ENCODE assay signal across 21 cellular contexts in genomic region chr18:49456794-49457193, GRCh38. TPM values are rescaled to one million over a fixed set of nuclear protein-coding genes. Genes with fewer than 3 reads are reported as not detected.
DNase-seq lines count a peak whose midpoint lies in the region; ATAC-seq and TF ChIP-seq lines count a peak whose summit lies in the region.
"Had no signal": no experiment of that assay in that cellular context is flagged by ENCODE, and none has a peak within 500 bp of the region (broad histone marks: within the 10 kb centered on the region; RNA-seq: fewer than 3 reads in every experiment).

No MANE protein-coding gene starts in this region.

- no CpG with 5 or more reads among the region's 1 CpG for WGBS in mesendoderm (ENCODE audit: extremely low coverage, insufficient coverage, low lambda C conversion rate)

- H3K4me1 Mint-ChIP-seq in brain, result peaks cover 49% of the 10 kb centered on the region

- no peak overlapping the region for H3K4me2 ChIP-seq in mesendoderm (ENCODE audit: low read length)

- H3K4me1 ChIP-seq in mesendoderm (ENCODE audit: control insufficient read depth, low read depth, low read length), result peaks cover 4% of the 10 kb centered on the region

- no peaks in the 10 kb centered on the region for H3K36me3 ChIP-seq in mesendoderm (ENCODE audit: control insufficient read depth, insufficient read depth, low read length)
- H3K36me3 ChIP-seq: ovary, thyroid gland had no signal

- no peak overlapping the region for H2AK5ac ChIP-seq in mesendoderm (ENCODE audit: low read length)

- H3K27me3 ChIP-seq in mesendoderm (ENCODE audit: insufficient read depth, low read length, poor library complexity), result no peaks in the 10 kb centered on the region
- H3K27me3 ChIP-seq: ovary, thyroid gland had no signal

- no peak overlapping the region for H2BK15ac ChIP-seq in mesendoderm (replicated peaks; ENCODE audit: low read depth)

- DNase-seq in EH (ENCODE audit: low read depth) (peak; percentile 28), NCI-H226 (peak; percentile 33), mesendoderm (peak; percentile 14), DMS114 treated with DMSO at 0.1 percent for 48 hours (lab: John Stamatoyannopoulos, UW; ENCODE audit: unreplicated experiment) (no peak), NCI-H1930 (lab: John Stamatoyannopoulos, UW) (no peak)
- DNase-seq: activated CD4-positive, alpha-beta T cell treated with anti-CD3 and anti-CD28 coated beads for 4 hours; activated CD8-positive, alpha-beta memory T cell treated with anti-CD3 and anti-CD28 coated beads, Interleukin-2, amount 50 U/mL, for 4 hours; activated gamma-delta T cell treated with Interleukin-2 at 50 U/mL for 16 hours; cerebellar nuclear complex; COR-L47; H7; hippocampal formation; Karpas-422; NCI-H345; ovary; right cardiac atrium; stimulated activated naive CD4-positive, alpha-beta T cell; thyroid gland had no signal

- peaks cover 10% of the 10 kb centered on the region for H3K79me1 ChIP-seq in mesendoderm (ENCODE audit: low read length)

- H3K56ac ChIP-seq in mesendoderm (ENCODE audit: low read length), result no peak overlapping the region

- H3K9me3 Mint-ChIP-seq in brain, result peaks cover 11 to 25% (median 23%) of the 10 kb centered on the region in 5 experiments

- H3K27ac ChIP-seq in mesendoderm (ENCODE audit: low read depth, low read length), result no peak overlapping the region
- H3K27ac ChIP-seq: ovary had no signal

- ATAC-seq in GM21723 (IDR thresholded peaks at IDR 0.05; ENCODE audit: unreplicated experiment), result no peak
- ATAC-seq: right cardiac atrium had no signal

- H4K5ac ChIP-seq in mesendoderm (ENCODE audit: low read length), result no peak overlapping the region

- no peak overlapping the region for H3K18ac ChIP-seq in mesendoderm (ENCODE audit: low read length)

- no peak overlapping the region for H3K4ac ChIP-seq in mesendoderm (ENCODE audit: low read depth, low read length)

- H3K4me3 Mint-ChIP-seq in brain, result peak overlapping the region in 3 of 5 experiments; percentile 3 to 47 (median 6)

- no peak overlapping the region for H2BK120ac ChIP-seq in mesendoderm (ENCODE audit: low read depth, low read length)

- peaks cover 47% of the 10 kb centered on the region for H3K36me3 Mint-ChIP-seq in brain

- no peak overlapping the region for H3K9ac ChIP-seq in mesendoderm (ENCODE audit: low read length)

- H3K79me2 ChIP-seq in mesendoderm (ENCODE audit: control insufficient read depth, insufficient read depth, low read length), result no peaks in the 10 kb centered on the region

- no peak overlapping the region for H2BK5ac ChIP-seq in mesendoderm (ENCODE audit: low read length)

- peaks cover 7% of the 10 kb centered on the region for H3K27me3 Mint-ChIP-seq in brain

- peak overlapping the region in 1 of 5 experiments; percentile 48 for H3K27ac Mint-ChIP-seq in brain

- no peak for TF ChIP-seq CTCF in brain (conservative IDR thresholded peaks at IDR 0.05)

- H4K8ac ChIP-seq in mesendoderm (ENCODE audit: low read depth, low read length), result no peak overlapping the region

- no peak overlapping the region for H3K4me3 ChIP-seq in mesendoderm (ENCODE audit: low read length)
- H3K4me3 ChIP-seq: lung, ovary, thyroid gland had no signal

- H3K23ac ChIP-seq in mesendoderm (ENCODE audit: low read length), result no peak overlapping the region

RNA-seq across cellular contexts. Expression of gene DYM, which starts 3.7 kb away (rescaled TPM):
- polyA plus RNA-seq in brain (ENCODE audit: insufficient read depth, low read depth, low replicate concordance), result 58.0 TPM
- 39.7 TPM for polyA plus RNA-seq in mesendoderm (2013, experiment 1 of 2)
- polyA plus RNA-seq in mesendoderm (2013, experiment 2 of 2), result 40.0 TPM

RNA-seq across cellular contexts. Expression of gene C18orf32, which starts 30.2 kb away (rescaled TPM):
- 140 TPM for polyA plus RNA-seq in brain (ENCODE audit: insufficient read depth, low read depth, low replicate concordance)
- polyA plus RNA-seq in mesendoderm (2013, experiment 1 of 2), result 35.0 TPM
- 34.4 TPM for polyA plus RNA-seq in mesendoderm (2013, experiment 2 of 2)

RNA-seq across cellular contexts. Expression of gene RPL17, which starts 35.5 kb away (rescaled TPM):
- polyA plus RNA-seq in brain (ENCODE audit: insufficient read depth, low read depth, low replicate concordance), result 1,067 TPM
- 4,812 TPM for polyA plus RNA-seq in mesendoderm (2013, experiment 1 of 2)
- 4,866 TPM for polyA plus RNA-seq in mesendoderm (2013, experiment 2 of 2)

Comparison
In these comparisons a context has a peak if more than half of its experiments do, and no peak if none do; other contexts are left out.
1. DNase-seq: peak in EH (single experiment), NCI-H226 (single experiment) and mesendoderm (single experiment); none in DMS114 treated with DMSO at 0.1 percent for 48 hours (single experiment) and NCI-H1930 (0 of 2).